ENCODE assay signal across 33 cellular contexts in genomic region chr5:120874463-120874862, GRCh38.
"Had no signal": no experiment of that assay in that cellular context is flagged by ENCODE, and none has a peak within 500 bp of the region (broad histone marks: within the 10 kb centered on the region; RNA-seq: fewer than 3 reads in every experiment).

No MANE protein-coding gene starts in this region.

- FAIRE-seq: astrocyte, bronchial epithelial cell had no signal

- H3K27ac ChIP-seq: adrenal gland, ascending aorta, body of pancreas, brain microvascular endothelial cell, cardiac muscle cell had no signal

- H3K27me3 ChIP-seq: adrenal gland, ascending aorta, body of pancreas, brain microvascular endothelial cell, cardiac muscle cell had no signal

- DNase-seq: activated effector memory CD4-positive, alpha-beta T cell treated with anti-CD3 and anti-CD28 coated beads, Interleukin-2, amount 50 U/mL, for 16 hours; activated effector memory CD4-positive, alpha-beta T cell treated with Interleukin-2 at 50 U/mL for 16 hours; activated gamma-delta T cell; activated gamma-delta T cell treated with Interleukin-2 at 50 U/mL for 16 hours; activated naive CD4-positive, alpha-beta T cell; activated naive CD4-positive, alpha-beta T cell treated with anti-CD3 and anti-CD28 coated beads for 36 hours; activated naive CD4-positive, alpha-beta T cell treated with anti-CD3 and anti-CD28 coated beads, Interleukin-2, amount 10 ng/mL, durations not matched to agents 7 days and 5 days; activated naive CD4-positive, alpha-beta T cell treated with anti-CD3 and anti-CD28 coated beads, Interleukin-2, amount 50 U/mL, for 16 hours; activated naive CD4-positive, alpha-beta T cell treated with Interleukin-2 at 50 U/mL for 16 hours; activated naive CD8-positive, alpha-beta T cell treated with anti-CD3 and anti-CD28 coated beads for 36 hours; activated naive CD8-positive, alpha-beta T cell treated with anti-CD3 and anti-CD28 coated beads, Interleukin-2, amount 10 ng/mL, durations not matched to agents 7 days and 5 days; activated naive CD8-positive, alpha-beta T cell treated with anti-CD3 and anti-CD28 coated beads, Interleukin-2, amount 50 U/mL, for 24 hours; activated T-cell treated with anti-CD3 and anti-CD28 coated beads, Interleukin-2, amount 50 U/mL, for 1 hour; activated T-cell treated with anti-CD3 and anti-CD28 coated beads, Interleukin-2, amount 50 U/mL, for 24 hours; activated T-cell treated with anti-CD3 and anti-CD28 coated beads, Interleukin-2, amount 50 U/mL, for 4 hours; activated T-cell treated with anti-CD3 and anti-CD28 coated beads, Interleukin-2, amount 50 U/mL, for 48 hours; activated T-cell treated with anti-CD3 and anti-CD28 coated beads, Interleukin-2, amount 50 U/mL, for 72 hours; adrenal gland; amniotic stem cell; amygdala; anterior cingulate cortex; aorta; body of pancreas; brain microvascular endothelial cell; caudate nucleus; central memory CD4-positive, alpha-beta T cell; cerebellar nuclear complex had no signal

- H3K4me1 ChIP-seq: adrenal gland, ascending aorta, body of pancreas had no signal

- H3K36me3 ChIP-seq: adrenal gland, ascending aorta, brain microvascular endothelial cell, cardiac muscle cell had no signal

- H3K4me3 ChIP-seq: adrenal gland, ascending aorta, body of pancreas, cardiac muscle cell had no signal

- ATAC-seq: activated naive CD4-positive, alpha-beta T cell treated with anti-CD3 and anti-CD28 coated beads, Interleukin-2, amount 50 U/mL, for 72 hours; activated naive CD8-positive, alpha-beta T cell treated with anti-CD3 and anti-CD28 coated beads, Interleukin-2, amount 50 U/mL, for 24 hours; activated T-cell treated with anti-CD3 and anti-CD28 coated beads, Interleukin-2, amount 50 U/mL, for 4 hours; activated T-cell treated with anti-CD3 and anti-CD28 coated beads, Interleukin-2, amount 50 U/mL, for 72 hours; activated T-helper 17 cell treated with anti-CD3 and anti-CD28 coated beads, Interleukin-2, amount 50 U/mL, for 72 hours; body of pancreas had no signal

- H3K9me3 ChIP-seq: adrenal gland, ascending aorta, body of pancreas had no signal
